In the genomic region with DNA sequence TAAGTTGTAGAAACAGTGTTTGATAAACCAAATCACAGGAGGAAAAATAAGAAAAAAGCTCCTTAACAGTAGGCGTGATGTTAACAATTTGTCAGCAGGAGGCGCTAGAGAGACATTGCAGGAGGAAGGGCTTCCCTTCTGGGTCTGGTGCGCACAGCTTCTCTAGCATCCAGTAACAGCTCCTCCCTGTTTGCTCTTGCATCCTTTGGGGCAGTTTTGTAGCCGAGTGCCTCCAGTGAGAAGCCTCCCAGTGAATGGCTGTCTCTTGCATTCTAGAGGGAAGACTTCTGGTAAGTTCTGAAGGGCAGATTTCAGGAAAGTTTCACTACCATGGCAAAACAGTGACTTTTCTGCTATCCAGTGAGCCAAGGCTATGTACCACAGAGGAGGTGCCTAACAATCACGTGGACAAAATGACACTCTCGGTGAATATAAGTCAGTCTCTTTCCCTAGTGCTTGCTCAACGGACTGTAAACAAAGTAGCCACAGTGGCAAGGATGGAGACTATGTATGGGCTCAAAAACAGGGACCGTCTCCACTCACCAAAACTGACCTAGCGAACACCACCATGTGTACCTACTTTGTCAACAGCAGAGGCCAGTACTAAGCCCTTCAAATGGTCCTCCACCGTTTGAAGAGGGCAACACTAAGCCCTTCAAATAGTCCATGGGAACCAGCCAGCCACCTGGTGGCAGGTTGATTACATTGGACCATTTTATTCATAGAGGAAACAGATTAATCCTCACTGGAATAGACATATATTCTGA, we compare ENCODE assay signal across 8 cellular contexts. TPM values are rescaled to one million over a fixed set of nuclear protein-coding genes. Genes with fewer than 3 reads are reported as not detected.
DNase-seq lines count a peak whose midpoint lies in the region; ATAC-seq, FAIRE-seq and TF ChIP-seq lines count a peak whose summit lies in the region.

No MANE protein-coding gene starts in this region.

- TF ChIP-seq CTCF in A549 (IDR thresholded peaks at IDR 0.05) (peak; percentile 79), activated B cell treated with CpG ODN at 0.5 μM for 24 hours (IDR thresholded peaks at IDR 0.05) (no peak)

- peak overlapping the region; percentile 34 to 39; a peak in 3 of 6 replicates for H3K27ac ChIP-seq in A549

- DNase-seq in A549 (ENCODE audit: low read depth in 1 of 2, low spot score in 1 of 2) (peak; percentile 59 to 83), NCI-H226 (peak; percentile 26), activated B cell treated with CpG ODN at 0.5 μM for 24 hours (no peak), left colon (peak in 1 of 2 donors; percentile 69)
- peak; percentile 24 to 39 for DNase-seq in central memory CD8-positive, alpha-beta T cell (ENCODE audit: low spot score in 2 of 2)
- peak; percentile 41 for DNase-seq in stimulated activated CD4-positive, alpha-beta T cell treated with anti-CD3 and anti-CD28 coated beads, Interleukin-4, amount 100 ng/mL, for 1 hour

- no peak for TF ChIP-seq EP300 in A549 (IDR thresholded peaks at IDR 0.05)

- H3K4me1 ChIP-seq in A549: 0 out of 3 replicates have a peak, but pooled peaks cover 12% of the 10 kb centered on the region

- H3K27ac Mint-ChIP-seq in activated B cell treated with CpG ODN at 0.5 μM for 24 hours: no peak overlapping the region
- H3K27ac Mint-ChIP-seq in central memory CD8-positive, alpha-beta T cell (ENCODE audit: low read depth): no peak overlapping the region

- POLR2A ChIA-PET in A549 (lab: Yijun Ruan, JAX) (interaction anchor here (0.7 kb wide), 1 partner anchor 586 kb away, joined by 4 read pairs; a partner anchor contains a TSS), activated B cell treated with CpG ODN at 0.5 μM for 24 hours (lab: Charles Lee) (interaction anchor here (0.6 to 1.1 kb wide), 3 partner anchors 120 to 407 kb away, joined by 3 to 4 read pairs (median 3); no protein-coding TSS in a partner anchor)

- no peak for TF ChIP-seq POLR2A in A549 (IDR thresholded peaks at IDR 0.05; ENCODE audit: low read length)

- H3K4me2 ChIP-seq in A549: peak overlapping the region; percentile 48; the same call in 2 of the 3 replicates

- H3K4me3 ChIP-seq in A549: no peak overlapping the region

- H3K9me3 Mint-ChIP-seq in activated B cell treated with CpG ODN at 0.5 μM for 24 hours: no peaks in the 10 kb centered on the region
- H3K9me3 Mint-ChIP-seq in central memory CD8-positive, alpha-beta T cell: no peaks in the 10 kb centered on the region

- 26% methylated on average over 10 of the region's 10 CpGs for WGBS in A549 (ENCODE audit: missing lambda C conversion rate)

- H3K4me1 Mint-ChIP-seq in activated B cell treated with CpG ODN at 0.5 μM for 24 hours: peaks cover 6% of the 10 kb centered on the region
- no peaks in the 10 kb centered on the region for H3K4me1 Mint-ChIP-seq in central memory CD8-positive, alpha-beta T cell

- TF ChIP-seq RAD21 in A549 (conservative IDR thresholded peaks at IDR 0.05 in 1 of 2, IDR thresholded peaks at IDR 0.05 in 1 of 2): peak; percentile 81 to 82

- ATAC-seq in A549 (peak; percentile 87 to 92), GM18499 (IDR thresholded peaks at IDR 0.05; ENCODE audit: insufficient read depth, unreplicated experiment) (peak; percentile 68), HG03139 (IDR thresholded peaks at IDR 0.05; ENCODE audit: unreplicated experiment) (peak; percentile 72), activated B cell treated with CpG ODN at 0.5 μM for 24 hours (ENCODE audit: low read depth) (peak; percentile 95), left colon (peak; percentile 87)
- peak; percentile 86 for ATAC-seq in central memory CD8-positive, alpha-beta T cell (replicated peaks; ENCODE audit: extremely low read depth, poor library complexity, severe bottlenecking)

- intact Hi-C loops in activated B cell treated with CpG ODN at 0.5 μM for 24 hours (cut with micrococcal nuclease) (loop anchor here (1.0 to 2.0 kb wide), 6 partner anchors 42 to 898 kb away; a partner anchor contains a TSS), left colon (cut with DNase I, micrococcal nuclease) (no loop called here)

- H3K27me3 Mint-ChIP-seq in activated B cell treated with CpG ODN at 0.5 μM for 24 hours: peaks cover 18% of the 10 kb centered on the region
- peaks cover 46% of the 10 kb centered on the region for H3K27me3 Mint-ChIP-seq in central memory CD8-positive, alpha-beta T cell

- no peak overlapping the region for H3K4me3 Mint-ChIP-seq in activated B cell treated with CpG ODN at 0.5 μM for 24 hours
- H3K4me3 Mint-ChIP-seq in central memory CD8-positive, alpha-beta T cell: no peak overlapping the region

- no peaks in the 10 kb centered on the region for H3K36me3 Mint-ChIP-seq in activated B cell treated with CpG ODN at 0.5 μM for 24 hours (ENCODE audit: low read depth)
- H3K36me3 Mint-ChIP-seq in central memory CD8-positive, alpha-beta T cell (ENCODE audit: insufficient read depth): no peaks in the 10 kb centered on the region

- CTCF ChIA-PET in A549 (lab: Yijun Ruan, JAX): interaction anchor here (0.6 to 1.5 kb wide), 18 partner anchors 8 to 562 kb away, joined by 3 to 6 read pairs (median 3); no protein-coding TSS in a partner anchor
- CTCF ChIA-PET in activated B cell treated with CpG ODN at 0.5 μM for 24 hours (lab: Charles Lee): interaction anchor here (0.6 to 2.6 kb wide), 24 partner anchors 10 to 897 kb away, joined by 3 to 18 read pairs (median 4); a partner anchor contains a TSS

- no peaks in the 10 kb centered on the region for H3K9me3 ChIP-seq in A549

- FAIRE-seq in A549 (lab: Jason Lieb, UNC): no peak

TF ChIP-seq in A549, 52 proteins besides CTCF, POLR2A, EP300 and RAD21:
- TF ChIP-seq SMC3 (IDR thresholded peaks at IDR 0.05): peak; percentile 72
- no peak for TF ChIP-seq POLR2AphosphoS2 (conservative IDR thresholded peaks at IDR 0.05; ENCODE audit: low read length)
- no peak for TF ChIP-seq HEYL (CRISPR knock-in tag; IDR thresholded peaks at IDR 0.05)
- no peak for TF ChIP-seq MAZ (IDR thresholded peaks at IDR 0.05; ENCODE audit: borderline replicate concordance, low read depth, low read length)

RNA-seq across cellular contexts. Expression of a gene that starts 9.6 kb away (rescaled TPM):
- polyA plus RNA-seq in A549 (2011; rRNA removed) (1.1 and 1.3 TPM in 2 replicates), A549 (2017; fragmentation: RNase III; extraction: RNeasy Plus Mini Kit Qiagen cat#74134 plus additional on column Dnase treatment) (0.76 to 1.1 TPM (median 0.94 TPM) in 3 replicates)
- 0.16 and 0.18 TPM in 2 replicates for polyA plus RNA-seq in A549 (2012; cell fraction: cytosol; rRNA removed)
- 0.29 and 0.31 TPM in 2 replicates for polyA plus RNA-seq in A549 (2012; cell fraction: nucleus; rRNA removed)
- 1.2 and 1.3 TPM in 2 replicates for polyA minus RNA-seq in A549 (2011; rRNA and poly(A)+ RNA removed)
- total RNA-seq in activated B cell treated with CpG ODN at 0.5 μM for 24 hours (1.5 and 2.2 TPM in 2 replicates), left colon (1 to 10 TPM; 3.7 to 4.4 TPM)

RNA-seq across cellular contexts. Expression of a gene that starts 42.6 kb away (rescaled TPM):
- polyA plus RNA-seq in A549 (2011; rRNA removed) (21.5 and 28.4 TPM in 2 replicates), A549 (2017; fragmentation: RNase III; extraction: RNeasy Plus Mini Kit Qiagen cat#74134 plus additional on column Dnase treatment) (14.2 to 15.1 TPM (median 14.6 TPM) in 3 replicates)
- 3.0 and 3.2 TPM in 2 replicates for polyA plus RNA-seq in A549 (2012; cell fraction: cytosol; rRNA removed)
- 2.5 and 3.9 TPM in 2 replicates for polyA plus RNA-seq in A549 (2012; cell fraction: nucleus; rRNA removed)
- polyA minus RNA-seq in A549 (2011; rRNA and poly(A)+ RNA removed): 14.9 and 39.1 TPM in 2 replicates
- total RNA-seq in activated B cell treated with CpG ODN at 0.5 μM for 24 hours (72.5 and 75.8 TPM in 2 replicates), left colon (10 to 100 TPM; 39.3 to 43.6 TPM)
